In the genomic region with DNA sequence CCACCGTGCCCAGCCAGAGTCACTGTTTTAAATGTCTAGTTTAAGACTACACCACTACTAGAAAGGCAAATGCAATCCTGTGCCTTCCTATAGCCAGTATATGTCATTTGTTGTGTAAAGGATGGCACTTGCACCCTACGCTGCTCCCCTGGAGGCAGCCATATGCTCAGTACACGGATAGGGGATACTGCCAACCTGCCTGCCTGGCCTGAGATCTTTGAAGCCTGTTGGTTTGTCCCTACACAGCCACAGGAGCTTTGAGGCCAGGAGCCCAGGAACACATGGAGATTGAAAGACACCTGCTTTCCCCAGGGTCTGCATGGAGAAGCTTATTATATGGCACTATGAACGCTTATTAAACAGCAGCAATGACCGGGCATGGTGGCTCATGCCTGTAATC, we compare ENCODE assay signal across 32 cellular contexts.
"Had no signal": no experiment of that assay in that cellular context is flagged by ENCODE, and none has a peak within 500 bp of the region (broad histone marks: within the 10 kb centered on the region; RNA-seq: fewer than 3 reads in every experiment).

No MANE protein-coding gene starts in this region.

- H3K27me3 ChIP-seq: adrenal gland, body of pancreas, dorsolateral prefrontal cortex, gastroesophageal sphincter had no signal

- H3K27ac Mint-ChIP-seq: activated B cell treated with CpG ODN at 0.5 μM for 24 hours; activated CD8-positive, alpha-beta T cell treated with anti-CD3 and anti-CD28 coated beads for 36 hours; activated naive CD4-positive, alpha-beta T cell treated with anti-CD3 and anti-CD28 coated beads for 36 hours; activated naive CD4-positive, alpha-beta T cell treated with anti-CD3 and anti-CD28 coated beads, Interleukin-2, amount 50 U/mL, for 24 hours; activated naive CD8-positive, alpha-beta T cell treated with anti-CD3 and anti-CD28 coated beads for 36 hours; activated naive CD8-positive, alpha-beta T cell treated with anti-CD3 and anti-CD28 coated beads, Interleukin-2, amount 50 U/mL, for 24 hours; activated T-helper 2 cell treated with anti-CD3 and anti-CD28 coated beads, Interferon-gamma antibody, Interleukin-2, Interleukin-4, amounts not matched to agents 10 μg/mL and 5 μg/mL and 100 μg/mL, durations not matched to agents 14 hours and 24 hours and 36 hours; dendritic cell treated with granulocyte-macrophage colony-stimulating factor and Interleukin-4, amounts not matched to agents 40 ng/mL and 50 ng/mL, for 4 days; endodermal cell; T-helper 17 cell; T-helper 2 cell treated with Interferon-gamma antibody and Interleukin-4, amounts not matched to agents 5 μg/mL and 100 μg/mL, for 36 hours had no signal

- H3K9me3 ChIP-seq: body of pancreas had no signal

- H3K36me3 ChIP-seq: adrenal gland, gastroesophageal sphincter had no signal

- H3K4me3 ChIP-seq: adrenal gland, body of pancreas, coronary artery, dorsolateral prefrontal cortex, gastroesophageal sphincter had no signal

- H3K27me3 Mint-ChIP-seq: activated B cell treated with CpG ODN at 0.5 μM for 24 hours had no signal

- DNase-seq: activated B cell treated with CpG ODN at 0.5 μM for 24 hours; activated CD4-positive, alpha-beta T cell treated with anti-CD3 and anti-CD28 coated beads for 48 hours; activated CD4-positive, alpha-beta T cell treated with anti-CD3 and anti-CD28 coated beads, Interleukin-2, amount 50 U/mL, for 1 hour; activated CD4-positive, alpha-beta T cell treated with anti-CD3 and anti-CD28 coated beads, Interleukin-2, amount 50 U/mL, for 48 hours; activated CD8-positive, alpha-beta memory T cell treated with anti-CD3 and anti-CD28 coated beads for 24 hours; activated CD8-positive, alpha-beta T cell treated with anti-CD3 and anti-CD28 coated beads for 36 hours; activated effector memory CD4-positive, alpha-beta T cell treated with anti-CD3 and anti-CD28 coated beads, Interleukin-2, amount 50 U/mL, for 16 hours; activated naive CD4-positive, alpha-beta T cell treated with anti-CD3 and anti-CD28 coated beads for 36 hours; activated naive CD8-positive, alpha-beta T cell treated with anti-CD3 and anti-CD28 coated beads for 36 hours; activated naive CD8-positive, alpha-beta T cell treated with anti-CD3 and anti-CD28 coated beads, Interleukin-2, amount 50 U/mL, for 24 hours; activated T-cell treated with anti-CD3 and anti-CD28 coated beads, Interleukin-2, amount 50 U/mL, for 4 hours; adrenal gland; amygdala; aorta; body of pancreas; cerebellar nuclear complex; effector memory CD4-positive, alpha-beta T cell; endodermal cell; foreskin melanocyte; T-helper 1 cell; T-helper 17 cell; T1000; WERI-Rb-1 had no signal

- ATAC-seq: activated CD4-positive, CD25-positive, alpha-beta regulatory T cell treated with anti-CD3 and anti-CD28 coated beads, Interleukin-2, amount 50 U/mL, for 24 hours; activated CD8-positive, alpha-beta T cell treated with anti-CD3 and anti-CD28 coated beads for 36 hours; activated naive CD8-positive, alpha-beta T cell treated with anti-CD3 and anti-CD28 coated beads, Interleukin-2, amount 50 U/mL, for 24 hours; activated T-cell treated with anti-CD3 and anti-CD28 coated beads, Interleukin-2, amount 50 U/mL, for 4 hours; body of pancreas; esophagus mucosa; gastroesophageal sphincter; T-helper 17 cell had no signal

- H3K4me3 Mint-ChIP-seq: activated B cell treated with CpG ODN at 0.5 μM for 24 hours; activated CD8-positive, alpha-beta T cell treated with anti-CD3 and anti-CD28 coated beads for 36 hours; activated naive CD4-positive, alpha-beta T cell treated with anti-CD3 and anti-CD28 coated beads for 36 hours; activated naive CD4-positive, alpha-beta T cell treated with anti-CD3 and anti-CD28 coated beads, Interleukin-2, amount 50 U/mL, for 24 hours; activated naive CD8-positive, alpha-beta T cell treated with anti-CD3 and anti-CD28 coated beads for 36 hours; activated naive CD8-positive, alpha-beta T cell treated with anti-CD3 and anti-CD28 coated beads, Interleukin-2, amount 50 U/mL, for 24 hours; activated T-cell treated with anti-CD3 and anti-CD28 coated beads, Interleukin-2, amount 50 U/mL, for 4 hours; dendritic cell treated with granulocyte-macrophage colony-stimulating factor and Interleukin-4, amounts not matched to agents 40 ng/mL and 50 ng/mL, for 4 days; endodermal cell; T-helper 17 cell; T-helper 2 cell treated with Interferon-gamma antibody and Interleukin-4, amounts not matched to agents 5 μg/mL and 100 μg/mL, for 36 hours had no signal

- H3K27ac ChIP-seq: adrenal gland, body of pancreas, coronary artery, gastroesophageal sphincter, WERI-Rb-1 had no signal
